Comparison of ENCODE assay signal across 8 cellular contexts in genomic region chr12:70366581-70367267, GRCh38. TPM values are rescaled to one million over a fixed set of nuclear protein-coding genes. Genes with fewer than 3 reads are reported as not detected.
DNase-seq lines count a peak whose midpoint lies in the region; FAIRE-seq and TF ChIP-seq lines count a peak whose summit lies in the region.

No MANE protein-coding gene starts in this region.

- no peak overlapping the region for H3K27ac Mint-ChIP-seq in HFFc6

- H3K4me1 Mint-ChIP-seq in HFFc6 (ENCODE audit: low read depth) = peaks cover 20% of the 10 kb centered on the region

- H3K27me3 ChIP-seq in WERI-Rb-1 (ENCODE audit: insufficient read depth, low read depth, severe bottlenecking) = no peaks in the 10 kb centered on the region

- in situ Hi-C loops in GM13976 (cut with MboI; ENCODE audit: low sequenced_read_pairs, unreplicated experiment) = no loop called here
- in situ Hi-C loops in T47D (cut with HindIII; ENCODE audit: low pct_unique_long_range_greater_than_20kb, low sequenced_read_pairs) = no loop called here

- H3K4me3 ChIP-seq in WERI-Rb-1 (ENCODE audit: low read depth, low read length) (peak overlapping the region; percentile 62), kidney (ENCODE audit: low read length in 2 of 2) (peak overlapping the region; percentile 85 to 95)

- no peaks in the 10 kb centered on the region for H3K9me3 Mint-ChIP-seq in HFFc6

- H3K36me3 ChIP-seq in WERI-Rb-1 = no peaks in the 10 kb centered on the region
- no peaks in the 10 kb centered on the region for H3K36me3 ChIP-seq in kidney (ENCODE audit: control insufficient read depth in 1 of 2, insufficient read depth in 2 of 2, low read length in 2 of 2)

- H3K4me1 ChIP-seq in kidney (ENCODE audit: control insufficient read depth in 1 of 2, insufficient read depth in 1 of 2, low read depth in 1 of 2, low read length in 2 of 2) = peaks cover 0 to 7% of the 10 kb centered on the region in 2 donors

- H3K4me3 Mint-ChIP-seq in HFFc6 = peak overlapping the region; percentile 87

- intact Hi-C loops in kidney (cut with DNase I) = no loop called here

- peak overlapping the region in 1 of 2 donors; percentile 28 for H3K9ac ChIP-seq in kidney (ENCODE audit: low read length in 2 of 2)

- TF ChIP-seq CTCF in GM13976 (IDR thresholded peaks at IDR 0.05; ENCODE audit: borderline replicate concordance, control extremely low read depth, extremely low read depth, insufficient read depth, missing control alignments) = no peak
- no peak for TF ChIP-seq CTCF in HFFc6 (IDR thresholded peaks at IDR 0.05)
- 0 out of 2 replicates have a peak, but pooled peaks have one; percentile 15 for TF ChIP-seq CTCF in WERI-Rb-1 (IDR thresholded peaks at IDR 0.05; ENCODE audit: low read depth, low read length)
- TF ChIP-seq CTCF in kidney (IDR thresholded peaks at IDR 0.05; ENCODE audit: borderline replicate concordance, extremely low read depth, insufficient read depth) = no peak

- DNase-seq in GM13976 (ENCODE audit: low spot score) (peak; percentile 74), HFFc6 (no peak), NCI-H1105 (lab: John Stamatoyannopoulos, UW) (peak; percentile 80), WERI-Rb-1 (peak; percentile 56), T47D (ENCODE audit: low read depth in 1 of 2, low spot score in 1 of 2) (peak; percentile 55 to 73), kidney (peak; percentile 82), RCC 7860 (ENCODE audit: low spot score) (no peak)
- DNase-seq in stimulated activated CD4-positive, alpha-beta T cell treated with anti-CD3 and anti-CD28 coated beads, Interleukin-1b, Interleukin-23, amount 100 ng/mL, for 4 hours (ENCODE audit: low read depth in 2 of 2) = peak; percentile 34 to 48

- H3K27me3 Mint-ChIP-seq in HFFc6 (ENCODE audit: insufficient read depth) = peaks cover 24% of the 10 kb centered on the region; the same call in 1 of the 2 replicates

- no peaks in the 10 kb centered on the region for H3K36me3 Mint-ChIP-seq in HFFc6 (ENCODE audit: low read depth)

- H3K27ac ChIP-seq in WERI-Rb-1 (peak overlapping the region; percentile 30; the same call in 1 of the 2 replicates), kidney (ENCODE audit: low read depth in 2 of 2, low read length in 2 of 2) (peak overlapping the region; percentile 20 to 67)

- H3K9me3 ChIP-seq in WERI-Rb-1 (ENCODE audit: severe bottlenecking) (no peaks in the 10 kb centered on the region), kidney (ENCODE audit: control insufficient read depth in 1 of 2, low read length in 2 of 2) (no peaks in the 10 kb centered on the region)

- no peak for FAIRE-seq in kidney (lab: Jason Lieb, UNC)
- no peak for FAIRE-seq in RCC 7860 (lab: Jason Lieb, UNC)

RNA-seq across cellular contexts. Expression of gene KCNMB4, which starts 0.6 kb away (rescaled TPM):
- total RNA-seq in HFFc6 (2021; fragmentation: NEBNext Ultra II Directional; extraction: Animal tissue kit (Norgen Biotek cat#: 25700)) = 1 to 10 TPM in 2 of 6 experiments, under 1 TPM in 4; 0.16 to 1.1 (median 0.22) TPM
- total RNA-seq in kidney = 3.9 TPM
- polyA plus RNA-seq in kidney (ENCODE audit: insufficient read depth, low read depth, low replicate concordance) = 5.6 TPM

Comparison
In these comparisons a context has a peak if more than half of its experiments do, and no peak if none do; other contexts are left out.
1. DNase-seq: peak in GM13976 (single experiment), NCI-H1105 (single experiment), WERI-Rb-1 (single experiment), T47D (2 of 2), kidney (single experiment) and stimulated activated CD4-positive, alpha-beta T cell treated with anti-CD3 and anti-CD28 coated beads, Interleukin-1b, Interleukin-23, amount 100 ng/mL, for 4 hours (2 of 2); none in HFFc6 (single experiment) and RCC 7860 (single experiment).